ENCODE assay signal across 8 cellular contexts in genomic region chr2:144596074-144596871, GRCh38.
DNase-seq lines count a peak whose midpoint lies in the region; ATAC-seq and TF ChIP-seq lines count a peak whose summit lies in the region.

No MANE protein-coding gene starts in this region.

- CTCF ChIA-PET in CD4-positive, alpha-beta memory T cell (lab: Charles Lee; ENCODE audit: partially characterized antibody), result interaction anchor here (0.5 kb wide), 1 partner anchor 1334 kb away, joined by 3 read pairs; no protein-coding TSS in a partner anchor

- H3K9me3 Mint-ChIP-seq in central memory CD8-positive, alpha-beta T cell, result no peaks in the 10 kb centered on the region
- peaks cover 9% of the 10 kb centered on the region for H3K9me3 Mint-ChIP-seq in nephron
- peaks cover 0 to 4% (median 0%) of the 10 kb centered on the region in 8 donors for H3K9me3 Mint-ChIP-seq in CD4-positive, alpha-beta memory T cell

- intact Hi-C loops in CD4-positive, alpha-beta memory T cell (cut with micrococcal nuclease), result no loop called here
- intact Hi-C loops in transverse colon (cut with DNase I; ENCODE audit: low total_unique reads), result no loop called here

- H3K4me1 Mint-ChIP-seq in central memory CD8-positive, alpha-beta T cell, result peaks cover 43% of the 10 kb centered on the region
- peaks cover 10% of the 10 kb centered on the region for H3K4me1 Mint-ChIP-seq in nephron
- H3K4me1 Mint-ChIP-seq in CD4-positive, alpha-beta memory T cell, result peaks cover 3 to 9% (median 5%) of the 10 kb centered on the region in 4 donors

- in situ Hi-C loops in transverse colon (cut with MboI; ENCODE audit: low pct_ligation_motif_present in 1 of 4, low pct_unique_long_range_greater_than_20kb in 1 of 4, low sequenced_read_pairs in 3 of 4), result no loop called here

- H3K4me1 ChIP-seq in CD4-positive, alpha-beta memory T cell (ENCODE audit: insufficient read depth, low read length), result no peaks in the 10 kb centered on the region
- peaks cover 0 to 11% (median 0%) of the 10 kb centered on the region in 4 donors for H3K4me1 ChIP-seq in transverse colon

- peak overlapping the region; percentile 80 for H3K27ac Mint-ChIP-seq in central memory CD8-positive, alpha-beta T cell (ENCODE audit: low read depth)
- peak overlapping the region; percentile 52 to 73 (median 61) for H3K27ac Mint-ChIP-seq in nephron
- H3K27ac Mint-ChIP-seq in CD4-positive, alpha-beta memory T cell, result peak overlapping the region in 1 of 7 donors; percentile 1

- H3K27me3 Mint-ChIP-seq in central memory CD8-positive, alpha-beta T cell, result no peaks in the 10 kb centered on the region
- no peaks in the 10 kb centered on the region for H3K27me3 Mint-ChIP-seq in nephron (ENCODE audit: low read depth)
- peaks cover 3 to 4% of the 10 kb centered on the region in 2 donors for H3K27me3 Mint-ChIP-seq in CD4-positive, alpha-beta memory T cell

- ATAC-seq in GM18511 (IDR thresholded peaks at IDR 0.05; ENCODE audit: unreplicated experiment), result peak; percentile 96
- peak; percentile 89 for ATAC-seq in HG02610 (IDR thresholded peaks at IDR 0.05; ENCODE audit: unreplicated experiment)
- ATAC-seq in central memory CD8-positive, alpha-beta T cell (replicated peaks; ENCODE audit: extremely low read depth, poor library complexity, severe bottlenecking), result peak; percentile 59
- ATAC-seq in HG03095 (IDR thresholded peaks at IDR 0.05; ENCODE audit: unreplicated experiment), result no peak

- POLR2A ChIA-PET in CD4-positive, alpha-beta memory T cell (lab: Charles Lee; ENCODE audit: partially characterized antibody), result no interaction called here

- DNase-seq in NCI-H2029 (lab: John Stamatoyannopoulos, UW) (peak; percentile 2), transverse colon (no peak)
- DNase-seq in central memory CD8-positive, alpha-beta T cell (ENCODE audit: low spot score in 2 of 2), result no peak
- no peak for DNase-seq in CD4-positive, alpha-beta memory T cell

- no peak for TF ChIP-seq POLR2A in transverse colon (IDR thresholded peaks at IDR 0.05)

- H3K36me3 Mint-ChIP-seq in central memory CD8-positive, alpha-beta T cell (ENCODE audit: insufficient read depth), result peaks cover 2% of the 10 kb centered on the region
- no peaks in the 10 kb centered on the region for H3K36me3 Mint-ChIP-seq in nephron (ENCODE audit: low read depth)
- H3K36me3 Mint-ChIP-seq in CD4-positive, alpha-beta memory T cell, result no peaks in the 10 kb centered on the region

- no peaks in the 10 kb centered on the region for H3K36me3 ChIP-seq in CD4-positive, alpha-beta memory T cell (ENCODE audit: insufficient read depth, low read length)
- H3K36me3 ChIP-seq in transverse colon, result no peaks in the 10 kb centered on the region

- TF ChIP-seq CTCF in nephron (IDR thresholded peaks at IDR 0.05; ENCODE audit: unreplicated experiment in 3 of 3), result no peak
- TF ChIP-seq CTCF in transverse colon (IDR thresholded peaks at IDR 0.05), result no peak

- no peaks in the 10 kb centered on the region for H3K27me3 ChIP-seq in CD4-positive, alpha-beta memory T cell (ENCODE audit: insufficient read depth, low read length)
- H3K27me3 ChIP-seq in transverse colon, result no peaks in the 10 kb centered on the region

- H3K4me3 ChIP-seq in CD4-positive, alpha-beta memory T cell (ENCODE audit: low read length in 2 of 2), result no peak overlapping the region
- no peak overlapping the region for H3K4me3 ChIP-seq in transverse colon

- no peak for TF ChIP-seq EP300 in transverse colon (IDR thresholded peaks at IDR 0.05; ENCODE audit: low read depth)

- WGBS in transverse colon (ENCODE audit: low coverage in 1 of 2), 2 donors, result 38 to 40% methylated on average over 4 to 9 of the region's 9 CpGs

- peak overlapping the region; percentile 45 for H3K4me3 Mint-ChIP-seq in central memory CD8-positive, alpha-beta T cell
- peak overlapping the region in 1 of 3 experiments; percentile 29 for H3K4me3 Mint-ChIP-seq in nephron
- H3K4me3 Mint-ChIP-seq in CD4-positive, alpha-beta memory T cell, result peak overlapping the region in 1 of 8 donors; percentile 29

- no peak overlapping the region for H3K27ac ChIP-seq in CD4-positive, alpha-beta memory T cell (ENCODE audit: low read depth, low read length)
- peak overlapping the region in 1 of 4 donors; percentile 1 for H3K27ac ChIP-seq in transverse colon

- H3K9me3 ChIP-seq in CD4-positive, alpha-beta memory T cell (ENCODE audit: control insufficient read depth in 1 of 2, low read length in 2 of 2), result no peaks in the 10 kb centered on the region
- no peaks in the 10 kb centered on the region for H3K9me3 ChIP-seq in transverse colon
